ENCODE assay signal across 28 cellular contexts in genomic region chr6:159919011-159919511, GRCh38. TPM values are rescaled to one million over a fixed set of nuclear protein-coding genes. Genes with fewer than 3 reads are reported as not detected.
A peak's percentile ranks its signal among the peaks of the same experiment; 100 is the strongest.
DNase-seq lines count a peak whose midpoint lies in the region; ATAC-seq lines count a peak whose summit lies in the region.
"Had no signal": no experiment of that assay in that cellular context is flagged by ENCODE, and none has a peak within 500 bp of the region (broad histone marks: within the 10 kb centered on the region; RNA-seq: fewer than 3 reads in every experiment).

No MANE protein-coding gene starts in this region.

- H3K4me1 Mint-ChIP-seq in activated CD8-positive, alpha-beta memory T cell treated with anti-CD3 and anti-CD28 coated beads, Interleukin-2, amount 10 ng/mL, durations not matched to agents 7 days and 5 days = no peaks in the 10 kb centered on the region
- H3K4me1 Mint-ChIP-seq: activated naive CD4-positive, alpha-beta T cell treated with anti-CD3 and anti-CD28 coated beads, Interleukin-2, amount 50 U/mL, for 24 hours; natural killer cell had no signal

- no peaks in the 10 kb centered on the region for H3K9me3 Mint-ChIP-seq in activated CD8-positive, alpha-beta memory T cell treated with anti-CD3 and anti-CD28 coated beads, Interleukin-2, amount 10 ng/mL, durations not matched to agents 7 days and 5 days (ENCODE audit: low read depth)
- H3K9me3 Mint-ChIP-seq: natural killer cell had no signal

- ATAC-seq in GM21447 (IDR thresholded peaks at IDR 0.05; ENCODE audit: unreplicated experiment) (no peak), HG03095 (IDR thresholded peaks at IDR 0.05; ENCODE audit: unreplicated experiment) (no peak)
- no peak for ATAC-seq in activated CD8-positive, alpha-beta memory T cell treated with anti-CD3 and anti-CD28 coated beads, Interleukin-2, amount 10 ng/mL, durations not matched to agents 7 days and 5 days
- ATAC-seq: GM23338, heart right ventricle, natural killer cell, psoas muscle, T-cell had no signal

- H3K27me3 Mint-ChIP-seq in activated CD8-positive, alpha-beta memory T cell treated with anti-CD3 and anti-CD28 coated beads, Interleukin-2, amount 10 ng/mL, durations not matched to agents 7 days and 5 days = peaks cover 14% of the 10 kb centered on the region
- H3K27me3 Mint-ChIP-seq: activated naive CD4-positive, alpha-beta T cell treated with anti-CD3 and anti-CD28 coated beads, Interleukin-2, amount 50 U/mL, for 24 hours had no signal

- CTCF ChIA-PET in activated CD8-positive, alpha-beta memory T cell treated with anti-CD3 and anti-CD28 coated beads, Interleukin-2, amount 10 ng/mL, durations not matched to agents 7 days and 5 days (lab: Charles Lee) = no interaction called here

- no peak overlapping the region for H3K4me3 Mint-ChIP-seq in activated CD8-positive, alpha-beta memory T cell treated with anti-CD3 and anti-CD28 coated beads, Interleukin-2, amount 10 ng/mL, durations not matched to agents 7 days and 5 days
- H3K4me3 Mint-ChIP-seq: activated CD4-positive, alpha-beta memory T cell treated with anti-CD3 and anti-CD28 coated beads for 36 hours; activated naive CD4-positive, alpha-beta T cell treated with anti-CD3 and anti-CD28 coated beads, Interleukin-2, amount 50 U/mL, for 24 hours; GM23338; IgD-negative memory B cell; natural killer cell; T-cell had no signal

- peaks cover under 1% of the 10 kb centered on the region for H3K36me3 Mint-ChIP-seq in activated CD8-positive, alpha-beta memory T cell treated with anti-CD3 and anti-CD28 coated beads, Interleukin-2, amount 10 ng/mL, durations not matched to agents 7 days and 5 days
- H3K36me3 Mint-ChIP-seq: IgD-negative memory B cell, T-cell had no signal

- peak; percentile 34 for DNase-seq in SIG-M5 treated with dmso at 0.1 percent for 504 hours (lab: John Stamatoyannopoulos, UW; ENCODE audit: unreplicated experiment)
- DNase-seq in SIG-M5 (lab: John Stamatoyannopoulos, UW) = no peak
- DNase-seq in anterior cingulate cortex (lab: John Stamatoyannopoulos, UW) = peak in 34 of 58 donors; percentile 3 to 78 (median 19)
- DNase-seq in hepatic stellate cell (ENCODE audit: low spot score) = peak; percentile 19
- DNase-seq in superior temporal gyrus (ENCODE audit: extremely low spot score) = peak; percentile 54
- no peak for DNase-seq in activated CD8-positive, alpha-beta memory T cell treated with anti-CD3 and anti-CD28 coated beads, Interleukin-2, amount 10 ng/mL, durations not matched to agents 7 days and 5 days
- DNase-seq: 8988T; activated CD4-positive, alpha-beta memory T cell treated with anti-CD3 and anti-CD28 coated beads for 36 hours; activated T-cell treated with anti-CD3 and anti-CD28 coated beads, Interleukin-2, amount 50 U/mL, for 48 hours; C1 segment of cervical spinal cord; effector CD4-positive, alpha-beta T cell; heart right ventricle; kidney; mammary epithelial cell; natural killer cell; NCI-H2029 treated with DMSO at 0.1 percent for 48 hours; NCI-H446; NK-92 treated with Interleukin-12 subunit alpha and Interleukin-12 subunit beta, amount 100 ng/mL, for 24 hours; psoas muscle; spleen; T-cell; testis had no signal

- no peak overlapping the region for H3K27ac Mint-ChIP-seq in activated CD8-positive, alpha-beta memory T cell treated with anti-CD3 and anti-CD28 coated beads, Interleukin-2, amount 10 ng/mL, durations not matched to agents 7 days and 5 days
- H3K27ac Mint-ChIP-seq: activated CD4-positive, alpha-beta memory T cell treated with anti-CD3 and anti-CD28 coated beads for 36 hours; activated naive CD4-positive, alpha-beta T cell treated with anti-CD3 and anti-CD28 coated beads, Interleukin-2, amount 50 U/mL, for 24 hours; GM23338; IgD-negative memory B cell; natural killer cell; T-cell had no signal

RNA-seq across cellular contexts. Expression of gene MAS1, which starts 28.3 kb away (rescaled TPM):
- not detected for total RNA-seq in activated CD8-positive, alpha-beta memory T cell treated with anti-CD3 and anti-CD28 coated beads, Interleukin-2, amount 10 ng/mL, durations not matched to agents 7 days and 5 days
- total RNA-seq: activated CD4-positive, alpha-beta memory T cell treated with anti-CD3 and anti-CD28 coated beads for 36 hours; esophagus muscularis mucosa; kidney; mammary epithelial cell; natural killer cell; psoas muscle; spleen; T-cell had no signal

RNA-seq across cellular contexts. Expression of gene IGF2R, which starts 49.8 kb away (rescaled TPM):
- 10 to 100 TPM; 74.5 to 83.1 TPM for total RNA-seq in activated CD8-positive, alpha-beta memory T cell treated with anti-CD3 and anti-CD28 coated beads, Interleukin-2, amount 10 ng/mL, durations not matched to agents 7 days and 5 days

Comparison
In these comparisons a context has a peak if more than half of its experiments do, and no peak if none do; other contexts are left out.
1. DNase-seq: peak in SIG-M5 treated with dmso at 0.1 percent for 504 hours (single experiment), anterior cingulate cortex (34 of 58), hepatic stellate cell (single experiment) and superior temporal gyrus (single experiment); none in SIG-M5 (single experiment) and activated CD8-positive, alpha-beta memory T cell treated with anti-CD3 and anti-CD28 coated beads, Interleukin-2, amount 10 ng/mL, durations not matched to agents 7 days and 5 days (single experiment).